Comparison of ENCODE assay signal across 11 cellular contexts in genomic region chr7:139698879-139699278, GRCh38.
"Had no signal": no experiment of that assay in that cellular context is flagged by ENCODE, and none has a peak within 500 bp of the region (broad histone marks: within the 10 kb centered on the region; RNA-seq: fewer than 3 reads in every experiment).

No MANE protein-coding gene starts in this region.

- H3K9me3 Mint-ChIP-seq: activated naive CD8-positive, alpha-beta T cell treated with anti-CD3 and anti-CD28 coated beads for 36 hours; naive thymus-derived CD8-positive, alpha-beta T cell; stimulated activated naive CD8-positive, alpha-beta T cell treated with anti-CD3 and anti-CD28 coated beads, Interleukin-15, Interleukin-2, amounts not matched to agents 100 ng/mL and 50 ng/mL, for 24 hours had no signal

- DNase-seq: activated CD4-positive, alpha-beta T cell treated with anti-CD3 and anti-CD28 coated beads, Interleukin-2, amount 50 U/mL, for 1 hour; activated naive CD8-positive, alpha-beta T cell treated with anti-CD3 and anti-CD28 coated beads for 36 hours; activated T-cell treated with anti-CD3 and anti-CD28 coated beads, Interleukin-2, amount 50 U/mL, for 1 hour; foreskin keratinocyte; left cardiac atrium; naive thymus-derived CD8-positive, alpha-beta T cell; stimulated activated CD4-positive, alpha-beta T cell treated with anti-CD3 and anti-CD28 coated beads, Interleukin-2, amount 100 ng/mL, for 48 hours; T-helper 1 cell had no signal

- H3K4me3 Mint-ChIP-seq: activated naive CD8-positive, alpha-beta T cell treated with anti-CD3 and anti-CD28 coated beads for 36 hours; naive thymus-derived CD8-positive, alpha-beta T cell; stimulated activated naive CD8-positive, alpha-beta T cell treated with anti-CD3 and anti-CD28 coated beads, Interleukin-15, Interleukin-2, amounts not matched to agents 100 ng/mL and 50 ng/mL, for 24 hours had no signal

- ATAC-seq: foreskin keratinocyte; left cardiac atrium; naive thymus-derived CD8-positive, alpha-beta T cell had no signal

- H3K27me3 Mint-ChIP-seq: activated naive CD8-positive, alpha-beta T cell treated with anti-CD3 and anti-CD28 coated beads for 36 hours; naive thymus-derived CD8-positive, alpha-beta T cell; stimulated activated naive CD8-positive, alpha-beta T cell treated with anti-CD3 and anti-CD28 coated beads, Interleukin-15, Interleukin-2, amounts not matched to agents 100 ng/mL and 50 ng/mL, for 24 hours had no signal

- H3K27ac ChIP-seq: ascending aorta, foreskin keratinocyte, thoracic aorta had no signal

- H3K27ac Mint-ChIP-seq: activated naive CD8-positive, alpha-beta T cell treated with anti-CD3 and anti-CD28 coated beads for 36 hours; stimulated activated naive CD8-positive, alpha-beta T cell treated with anti-CD3 and anti-CD28 coated beads, Interleukin-15, Interleukin-2, amounts not matched to agents 100 ng/mL and 50 ng/mL, for 24 hours had no signal
